ENCODE assay signal across 19 cellular contexts in genomic region chr4:148101235-148101634, GRCh38.
"Had no signal": no experiment of that assay in that cellular context is flagged by ENCODE, and none has a peak within 500 bp of the region (broad histone marks: within the 10 kb centered on the region; RNA-seq: fewer than 3 reads in every experiment).

No MANE protein-coding gene starts in this region.

- ATAC-seq: HepG2 had no signal

- DNase-seq: IMR-90, Karpas-422, KG1, MG63, NCI-H1092 treated with DMSO at 0.1 percent for 48 hours, NCI-H1436, NCI-H187, NCI-H2029, NCI-H2081 treated with DMSO at 0.1 percent for 48 hours, NCI-H2171, NCI-H226, NCI-H446, NCI-H510A, NCI-H524 treated with DMSO at 0.1 percent for 48 hours, NCI-H774, Right ventricle myocardium superior, RPMI8226, SIG-M5 had no signal
